Comparison of ENCODE assay signal across 16 cellular contexts in genomic region chr2:567496-567864, GRCh38.
"Had no signal": no experiment of that assay in that cellular context is flagged by ENCODE, and none has a peak within 500 bp of the region (broad histone marks: within the 10 kb centered on the region; RNA-seq: fewer than 3 reads in every experiment).

No MANE protein-coding gene starts in this region.

- H3K27ac Mint-ChIP-seq: activated CD8-positive, alpha-beta T cell treated with anti-CD3 and anti-CD28 coated beads, Interleukin-2, amount 10 ng/mL, durations not matched to agents 7 days and 5 days; endodermal cell; neural progenitor cell; WTC11 had no signal

- H3K4me1 ChIP-seq: neural progenitor cell, parathyroid adenoma, sigmoid colon had no signal

- H3K27ac ChIP-seq: dorsolateral prefrontal cortex, neural progenitor cell, parathyroid adenoma had no signal

- H3K4me3 ChIP-seq: dorsolateral prefrontal cortex, neural progenitor cell, sigmoid colon had no signal

- H3K9me3 ChIP-seq: sigmoid colon had no signal

- H3K4me2 ChIP-seq: neural progenitor cell had no signal

- H3K27me3 ChIP-seq: neural progenitor cell had no signal

- H3K79me2 ChIP-seq: parathyroid adenoma had no signal

- ATAC-seq: activated CD8-positive, alpha-beta T cell treated with anti-CD3 and anti-CD28 coated beads, Interleukin-2, amount 10 ng/mL, durations not matched to agents 7 days and 5 days; WTC11 had no signal

- H3K4me1 Mint-ChIP-seq: endodermal cell, WTC11 had no signal

- H3K36me3 ChIP-seq: neural progenitor cell, sigmoid colon, tibial artery had no signal

- DNase-seq: activated CD4-positive, alpha-beta T cell treated with anti-CD3 and anti-CD28 coated beads for 48 hours; activated CD8-positive, alpha-beta memory T cell treated with anti-CD3 and anti-CD28 coated beads, Interleukin-2, amount 50 U/mL, for 4 hours; activated CD8-positive, alpha-beta T cell treated with anti-CD3 and anti-CD28 coated beads, Interleukin-2, amount 10 ng/mL, durations not matched to agents 7 days and 5 days; activated gamma-delta T cell treated with Interleukin-2 at 50 U/mL for 16 hours; activated T-cell treated with anti-CD3 and anti-CD28 coated beads, Interleukin-2, amount 50 U/mL, for 48 hours; dorsolateral prefrontal cortex; endodermal cell; erythroblast; hippocampal formation; stimulated activated CD4-positive, alpha-beta T cell treated with anti-CD3 and anti-CD28 coated beads, Interleukin-1b, Interleukin-23, amount 100 ng/mL, for 48 hours; T-helper 2 cell had no signal

- H3K9ac ChIP-seq: neural progenitor cell, parathyroid adenoma had no signal

- H3K36me3 Mint-ChIP-seq: neural progenitor cell, WTC11 had no signal

- H2AFZ ChIP-seq: neural progenitor cell, parathyroid adenoma had no signal

- H3K4me3 Mint-ChIP-seq: activated CD8-positive, alpha-beta T cell treated with anti-CD3 and anti-CD28 coated beads, Interleukin-2, amount 10 ng/mL, durations not matched to agents 7 days and 5 days; endodermal cell; neural progenitor cell; WTC11 had no signal
